In the genomic region with DNA sequence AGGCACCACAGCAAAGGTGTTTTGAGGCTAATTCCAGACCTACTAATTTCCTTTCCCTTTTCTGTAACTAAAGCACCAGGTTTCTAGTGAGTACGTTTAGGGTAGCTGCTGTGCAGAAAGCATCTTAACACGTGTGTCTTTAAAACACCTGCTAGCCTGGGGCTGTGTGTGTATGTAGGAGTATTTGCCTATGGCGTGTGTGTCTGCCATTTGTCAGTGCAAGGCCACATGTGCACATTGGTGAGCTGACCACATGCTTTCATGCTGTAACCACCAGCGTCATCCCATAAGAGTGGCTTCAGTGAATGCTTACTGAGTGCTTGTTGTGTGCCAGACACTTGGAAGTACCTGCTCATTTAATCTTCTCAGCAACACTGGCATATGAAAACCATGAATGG, we compare ENCODE assay signal across 17 cellular contexts.
"Had no signal": no experiment of that assay in that cellular context is flagged by ENCODE, and none has a peak within 500 bp of the region (broad histone marks: within the 10 kb centered on the region; RNA-seq: fewer than 3 reads in every experiment).

No MANE protein-coding gene starts in this region.

- H3K27ac ChIP-seq: esophagus muscularis mucosa, gastroesophageal sphincter, heart left ventricle, left ventricle myocardium inferior, pancreas had no signal

- H3K4me3 ChIP-seq: esophagus muscularis mucosa, gastroesophageal sphincter, heart left ventricle, left ventricle myocardium inferior, pancreas had no signal

- H3K9me3 Mint-ChIP-seq: activated naive CD4-positive, alpha-beta T cell treated with anti-CD3 and anti-CD28 coated beads, Interleukin-2, amount 50 U/mL, for 72 hours; activated T-cell treated with anti-CD3 and anti-CD28 coated beads, Interleukin-2, amount 50 U/mL, for 24 hours; activated T-helper 2 cell treated with anti-CD3 and anti-CD28 coated beads, Interferon-gamma antibody, Interleukin-2, Interleukin-4, amounts not matched to agents 10 μg/mL and 5 μg/mL and 100 μg/mL, durations not matched to agents 14 hours and 24 hours and 36 hours; naive thymus-derived CD8-positive, alpha-beta T cell; stimulated activated naive B cell treated with anti-CD40 and anti-IgM and Interleukin-4, amounts not matched to agents 10 μg/mL and 1 μg/mL and 100 μg/mL, for 72 hours had no signal

- H3K4me1 ChIP-seq: pancreas had no signal

- H3K36me3 ChIP-seq: pancreas had no signal

- H3K4me3 Mint-ChIP-seq: activated CD4-positive, alpha-beta T cell treated with anti-CD3 and anti-CD28 coated beads for 36 hours; activated T-cell treated with anti-CD3 and anti-CD28 coated beads, Interleukin-2, amount 50 U/mL, for 24 hours; naive thymus-derived CD8-positive, alpha-beta T cell; stimulated activated naive B cell treated with anti-CD40 and anti-IgM and Interleukin-4, amounts not matched to agents 10 μg/mL and 1 μg/mL and 100 μg/mL, for 72 hours had no signal

- ATAC-seq: activated CD4-positive, alpha-beta T cell treated with anti-CD3 and anti-CD28 coated beads for 36 hours; activated naive CD4-positive, alpha-beta T cell treated with anti-CD3 and anti-CD28 coated beads, Interleukin-2, amount 50 U/mL, for 72 hours; gastroesophageal sphincter; heart left ventricle; naive thymus-derived CD8-positive, alpha-beta T cell; pancreas; sciatic nerve; stimulated activated naive B cell treated with anti-CD40 and anti-IgM and Interleukin-4, amounts not matched to agents 10 μg/mL and 1 μg/mL and 100 μg/mL, for 72 hours had no signal

- H3K4me1 Mint-ChIP-seq: activated CD4-positive, alpha-beta T cell treated with anti-CD3 and anti-CD28 coated beads for 36 hours; stimulated activated naive B cell treated with anti-CD40 and anti-IgM and Interleukin-4, amounts not matched to agents 10 μg/mL and 1 μg/mL and 100 μg/mL, for 72 hours had no signal

- H3K27me3 Mint-ChIP-seq: activated T-cell treated with anti-CD3 and anti-CD28 coated beads, Interleukin-2, amount 50 U/mL, for 24 hours; naive thymus-derived CD8-positive, alpha-beta T cell; stimulated activated naive B cell treated with anti-CD40 and anti-IgM and Interleukin-4, amounts not matched to agents 10 μg/mL and 1 μg/mL and 100 μg/mL, for 72 hours had no signal

- H3K9me3 ChIP-seq: esophagus muscularis mucosa, gastroesophageal sphincter, heart left ventricle, left ventricle myocardium inferior, pancreas had no signal

- DNase-seq: activated CD4-positive, alpha-beta T cell treated with anti-CD3 and anti-CD28 coated beads for 36 hours; activated CD4-positive, alpha-beta T cell treated with anti-CD3 and anti-CD28 coated beads, Interleukin-2, amount 50 U/mL, for 48 hours; activated T-cell treated with anti-CD3 and anti-CD28 coated beads, Interleukin-2, amount 50 U/mL, for 24 hours; dermis blood vessel endothelial cell; effector memory CD4-positive, alpha-beta T cell; left ventricle myocardium inferior; stimulated activated naive B cell treated with anti-CD40 and anti-IgM and Interleukin-4, amounts not matched to agents 10 μg/mL and 1 μg/mL and 100 μg/mL, for 72 hours; substantia nigra; SW 1271 had no signal

- H3K27me3 ChIP-seq: esophagus muscularis mucosa, gastroesophageal sphincter, heart left ventricle, pancreas had no signal

- H3K27ac Mint-ChIP-seq: activated CD4-positive, alpha-beta T cell treated with anti-CD3 and anti-CD28 coated beads for 36 hours; activated T-cell treated with anti-CD3 and anti-CD28 coated beads, Interleukin-2, amount 50 U/mL, for 24 hours; activated T-helper 2 cell treated with anti-CD3 and anti-CD28 coated beads, Interferon-gamma antibody, Interleukin-2, Interleukin-4, amounts not matched to agents 10 μg/mL and 5 μg/mL and 100 μg/mL, durations not matched to agents 14 hours and 24 hours and 36 hours; stimulated activated naive B cell treated with anti-CD40 and anti-IgM and Interleukin-4, amounts not matched to agents 10 μg/mL and 1 μg/mL and 100 μg/mL, for 72 hours had no signal
